ENCODE assay signal across 2 cellular contexts in genomic region chr7:2661602-2662272, GRCh38.
TF ChIP-seq lines count a peak whose summit lies in the region.

No MANE protein-coding gene starts in this region.

TF ChIP-seq in GM23338, 12 proteins besides CTCF, POLR2A, EP300 and RAD21:
- TF ChIP-seq EZH2 (IDR thresholded peaks at IDR 0.05; ENCODE audit: low read depth, unreplicated experiment) = no peak
- no peak for TF ChIP-seq STAT1 (IDR thresholded peaks at IDR 0.05; ENCODE audit: unreplicated experiment)
- TF ChIP-seq, protein P1, sequence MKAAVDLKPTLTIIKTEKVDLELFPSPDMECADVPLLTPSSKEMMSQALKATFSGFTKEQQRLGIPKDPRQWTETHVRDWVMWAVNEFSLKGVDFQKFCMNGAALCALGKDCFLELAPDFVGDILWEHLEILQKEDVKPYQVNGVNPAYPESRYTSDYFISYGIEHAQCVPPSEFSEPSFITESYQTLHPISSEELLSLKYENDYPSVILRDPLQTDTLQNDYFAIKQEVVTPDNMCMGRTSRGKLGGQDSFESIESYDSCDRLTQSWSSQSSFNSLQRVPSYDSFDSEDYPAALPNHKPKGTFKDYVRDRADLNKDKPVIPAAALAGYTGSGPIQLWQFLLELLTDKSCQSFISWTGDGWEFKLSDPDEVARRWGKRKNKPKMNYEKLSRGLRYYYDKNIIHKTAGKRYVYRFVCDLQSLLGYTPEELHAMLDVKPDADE (IDR thresholded peaks at IDR 0.05) = no peak
- TF ChIP-seq REST (IDR thresholded peaks at IDR 0.05; ENCODE audit: unreplicated experiment) = no peak
- no peak for TF ChIP-seq EZH2phosphoT487 (IDR thresholded peaks at IDR 0.05; ENCODE audit: unreplicated experiment)
- TF ChIP-seq CREB1 (CRISPR knock-in tag; IDR thresholded peaks at IDR 0.05; ENCODE audit: low read depth) = no peak
- TF ChIP-seq JUNB (IDR thresholded peaks at IDR 0.05; ENCODE audit: unreplicated experiment) = no peak
- no peak; the same call in 1 of the 2 replicates for TF ChIP-seq POLR2AphosphoS5 (IDR thresholded peaks at IDR 0.05; ENCODE audit: low read depth)
- TF ChIP-seq ZNF331 (CRISPR knock-in tag; IDR thresholded peaks at IDR 0.05; ENCODE audit: low read depth) = no peak
- no peak for TF ChIP-seq NANOG (IDR thresholded peaks at IDR 0.05; ENCODE audit: borderline replicate concordance)
- TF ChIP-seq, protein P2, sequence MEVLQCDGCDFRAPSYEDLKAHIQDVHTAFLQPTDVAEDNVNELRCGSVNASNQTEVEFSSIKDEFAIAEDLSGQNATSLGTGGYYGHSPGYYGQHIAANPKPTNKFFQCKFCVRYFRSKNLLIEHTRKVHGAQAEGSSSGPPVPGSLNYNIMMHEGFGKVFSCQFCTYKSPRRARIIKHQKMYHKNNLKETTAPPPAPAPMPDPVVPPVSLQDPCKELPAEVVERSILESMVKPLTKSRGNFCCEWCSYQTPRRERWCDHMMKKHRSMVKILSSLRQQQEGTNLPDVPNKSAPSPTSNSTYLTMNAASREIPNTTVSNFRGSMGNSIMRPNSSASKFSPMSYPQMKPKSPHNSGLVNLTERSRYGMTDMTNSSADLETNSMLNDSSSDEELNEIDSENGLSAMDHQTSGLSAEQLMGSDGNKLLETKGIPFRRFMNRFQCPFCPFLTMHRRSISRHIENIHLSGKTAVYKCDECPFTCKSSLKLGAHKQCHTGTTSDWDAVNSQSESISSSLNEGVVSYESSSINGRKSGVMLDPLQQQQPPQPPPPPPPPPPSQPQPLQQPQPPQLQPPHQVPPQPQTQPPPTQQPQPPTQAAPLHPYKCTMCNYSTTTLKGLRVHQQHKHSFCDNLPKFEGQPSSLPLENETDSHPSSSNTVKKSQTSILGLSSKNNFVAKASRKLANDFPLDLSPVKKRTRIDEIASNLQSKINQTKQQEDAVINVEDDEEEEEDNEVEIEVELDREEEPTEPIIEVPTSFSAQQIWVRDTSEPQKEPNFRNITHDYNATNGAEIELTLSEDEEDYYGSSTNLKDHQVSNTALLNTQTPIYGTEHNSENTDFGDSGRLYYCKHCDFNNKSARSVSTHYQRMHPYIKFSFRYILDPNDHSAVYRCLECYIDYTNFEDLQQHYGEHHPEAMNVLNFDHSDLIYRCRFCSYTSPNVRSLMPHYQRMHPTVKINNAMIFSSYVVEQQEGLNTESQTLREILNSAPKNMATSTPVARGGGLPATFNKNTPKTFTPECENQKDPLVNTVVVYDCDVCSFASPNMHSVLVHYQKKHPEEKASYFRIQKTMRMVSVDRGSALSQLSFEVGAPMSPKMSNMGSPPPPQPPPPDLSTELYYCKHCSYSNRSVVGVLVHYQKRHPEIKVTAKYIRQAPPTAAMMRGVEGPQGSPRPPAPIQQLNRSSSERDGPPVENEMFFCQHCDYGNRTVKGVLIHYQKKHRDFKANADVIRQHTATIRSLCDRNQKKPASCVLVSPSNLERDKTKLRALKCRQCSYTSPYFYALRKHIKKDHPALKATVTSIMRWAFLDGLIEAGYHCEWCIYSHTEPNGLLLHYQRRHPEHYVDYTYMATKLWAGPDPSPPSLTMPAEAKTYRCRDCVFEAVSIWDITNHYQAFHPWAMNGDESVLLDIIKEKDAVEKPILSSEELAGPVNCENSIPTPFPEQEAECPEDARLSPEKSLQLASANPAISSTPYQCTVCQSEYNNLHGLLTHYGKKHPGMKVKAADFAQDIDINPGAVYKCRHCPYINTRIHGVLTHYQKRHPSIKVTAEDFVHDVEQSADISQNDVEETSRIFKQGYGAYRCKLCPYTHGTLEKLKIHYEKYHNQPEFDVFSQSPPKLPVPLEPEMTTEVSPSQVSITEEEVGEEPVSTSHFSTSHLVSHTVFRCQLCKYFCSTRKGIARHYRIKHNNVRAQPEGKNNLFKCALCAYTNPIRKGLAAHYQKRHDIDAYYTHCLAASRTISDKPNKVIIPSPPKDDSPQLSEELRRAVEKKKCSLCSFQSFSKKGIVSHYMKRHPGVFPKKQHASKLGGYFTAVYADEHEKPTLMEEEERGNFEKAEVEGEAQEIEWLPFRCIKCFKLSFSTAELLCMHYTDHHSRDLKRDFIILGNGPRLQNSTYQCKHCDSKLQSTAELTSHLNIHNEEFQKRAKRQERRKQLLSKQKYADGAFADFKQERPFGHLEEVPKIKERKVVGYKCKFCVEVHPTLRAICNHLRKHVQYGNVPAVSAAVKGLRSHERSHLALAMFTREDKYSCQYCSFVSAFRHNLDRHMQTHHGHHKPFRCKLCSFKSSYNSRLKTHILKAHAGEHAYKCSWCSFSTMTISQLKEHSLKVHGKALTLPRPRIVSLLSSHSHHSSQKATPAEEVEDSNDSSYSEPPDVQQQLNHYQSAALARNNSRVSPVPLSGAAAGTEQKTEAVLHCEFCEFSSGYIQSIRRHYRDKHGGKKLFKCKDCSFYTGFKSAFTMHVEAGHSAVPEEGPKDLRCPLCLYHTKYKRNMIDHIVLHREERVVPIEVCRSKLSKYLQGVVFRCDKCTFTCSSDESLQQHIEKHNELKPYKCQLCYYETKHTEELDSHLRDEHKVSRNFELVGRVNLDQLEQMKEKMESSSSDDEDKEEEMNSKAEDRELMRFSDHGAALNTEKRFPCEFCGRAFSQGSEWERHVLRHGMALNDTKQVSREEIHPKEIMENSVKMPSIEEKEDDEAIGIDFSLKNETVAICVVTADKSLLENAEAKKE (CRISPR knock-in tag; IDR thresholded peaks at IDR 0.05) = no peak
- no peak for TF ChIP-seq ZNF114 (CRISPR knock-in tag; IDR thresholded peaks at IDR 0.05)

TF ChIP-seq in GM12878, 131 proteins besides CTCF, POLR2A, EP300 and RAD21:
- TF ChIP-seq BACH1 (IDR thresholded peaks at IDR 0.05; ENCODE audit: borderline replicate concordance) (no peak), SMAD5 (IDR thresholded peaks at IDR 0.05; ENCODE audit: low read depth) (no peak), MTA2 (IDR thresholded peaks at IDR 0.05; ENCODE audit: low read depth) (no peak), SPI1 (IDR thresholded peaks at IDR 0.05; ENCODE audit: borderline replicate concordance, insufficient read depth, low read depth, low read length) (no peak), KAT2A (conservative IDR thresholded peaks at IDR 0.05; ENCODE audit: control insufficient read depth, low read depth, low read length) (no peak)
- TF ChIP-seq, protein P3, sequence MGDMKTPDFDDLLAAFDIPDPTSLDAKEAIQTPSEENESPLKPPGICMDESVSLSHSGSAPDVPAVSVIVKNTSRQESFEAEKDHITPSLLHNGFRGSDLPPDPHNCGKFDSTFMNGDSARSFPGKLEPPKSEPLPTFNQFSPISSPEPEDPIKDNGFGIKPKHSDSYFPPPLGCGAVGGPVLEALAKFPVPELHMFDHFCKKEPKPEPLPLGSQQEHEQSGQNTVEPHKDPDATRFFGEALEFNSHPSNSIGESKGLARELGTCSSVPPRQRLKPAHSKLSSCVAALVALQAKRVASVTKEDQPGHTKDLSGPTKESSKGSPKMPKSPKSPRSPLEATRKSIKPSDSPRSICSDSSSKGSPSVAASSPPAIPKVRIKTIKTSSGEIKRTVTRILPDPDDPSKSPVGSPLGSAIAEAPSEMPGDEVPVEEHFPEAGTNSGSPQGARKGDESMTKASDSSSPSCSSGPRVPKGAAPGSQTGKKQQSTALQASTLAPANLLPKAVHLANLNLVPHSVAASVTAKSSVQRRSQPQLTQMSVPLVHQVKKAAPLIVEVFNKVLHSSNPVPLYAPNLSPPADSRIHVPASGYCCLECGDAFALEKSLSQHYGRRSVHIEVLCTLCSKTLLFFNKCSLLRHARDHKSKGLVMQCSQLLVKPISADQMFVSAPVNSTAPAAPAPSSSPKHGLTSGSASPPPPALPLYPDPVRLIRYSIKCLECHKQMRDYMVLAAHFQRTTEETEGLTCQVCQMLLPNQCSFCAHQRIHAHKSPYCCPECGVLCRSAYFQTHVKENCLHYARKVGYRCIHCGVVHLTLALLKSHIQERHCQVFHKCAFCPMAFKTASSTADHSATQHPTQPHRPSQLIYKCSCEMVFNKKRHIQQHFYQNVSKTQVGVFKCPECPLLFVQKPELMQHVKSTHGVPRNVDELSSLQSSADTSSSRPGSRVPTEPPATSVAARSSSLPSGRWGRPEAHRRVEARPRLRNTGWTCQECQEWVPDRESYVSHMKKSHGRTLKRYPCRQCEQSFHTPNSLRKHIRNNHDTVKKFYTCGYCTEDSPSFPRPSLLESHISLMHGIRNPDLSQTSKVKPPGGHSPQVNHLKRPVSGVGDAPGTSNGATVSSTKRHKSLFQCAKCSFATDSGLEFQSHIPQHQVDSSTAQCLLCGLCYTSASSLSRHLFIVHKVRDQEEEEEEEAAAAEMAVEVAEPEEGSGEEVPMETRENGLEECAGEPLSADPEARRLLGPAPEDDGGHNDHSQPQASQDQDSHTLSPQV (IDR thresholded peaks at IDR 0.05) = no peak
- TF ChIP-seq, protein P4, sequence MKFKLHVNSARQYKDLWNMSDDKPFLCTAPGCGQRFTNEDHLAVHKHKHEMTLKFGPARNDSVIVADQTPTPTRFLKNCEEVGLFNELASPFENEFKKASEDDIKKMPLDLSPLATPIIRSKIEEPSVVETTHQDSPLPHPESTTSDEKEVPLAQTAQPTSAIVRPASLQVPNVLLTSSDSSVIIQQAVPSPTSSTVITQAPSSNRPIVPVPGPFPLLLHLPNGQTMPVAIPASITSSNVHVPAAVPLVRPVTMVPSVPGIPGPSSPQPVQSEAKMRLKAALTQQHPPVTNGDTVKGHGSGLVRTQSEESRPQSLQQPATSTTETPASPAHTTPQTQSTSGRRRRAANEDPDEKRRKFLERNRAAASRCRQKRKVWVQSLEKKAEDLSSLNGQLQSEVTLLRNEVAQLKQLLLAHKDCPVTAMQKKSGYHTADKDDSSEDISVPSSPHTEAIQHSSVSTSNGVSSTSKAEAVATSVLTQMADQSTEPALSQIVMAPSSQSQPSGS (IDR thresholded peaks at IDR 0.05; ENCODE audit: low read length) = no peak
TF ChIP-seq in GM12878: peak in this region for 0.
